Comparison of ENCODE assay signal across 33 cellular contexts in the genomic region with DNA sequence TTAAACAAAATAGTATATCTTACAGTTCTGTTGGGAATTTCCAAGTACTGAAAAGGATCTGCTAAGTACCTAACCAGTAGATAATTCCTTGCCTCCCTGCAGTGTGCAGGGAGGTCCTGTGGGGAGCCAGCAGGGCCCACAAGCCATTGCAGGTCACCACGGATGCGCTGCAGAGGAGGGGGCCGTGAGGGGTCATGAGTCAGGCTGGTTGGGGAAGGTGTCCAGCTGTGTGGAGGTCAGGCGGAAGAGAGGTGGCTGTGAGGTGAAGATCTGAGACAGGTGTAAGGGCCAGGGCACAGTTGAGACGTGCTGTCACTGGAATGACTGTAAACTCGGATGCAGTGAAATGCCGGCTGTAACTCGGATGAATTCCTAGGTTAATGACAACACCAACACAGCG.
"Had no signal": no experiment of that assay in that cellular context is flagged by ENCODE, and none has a peak within 500 bp of the region (broad histone marks: within the 10 kb centered on the region; RNA-seq: fewer than 3 reads in every experiment).

No MANE protein-coding gene starts in this region.

- H3K9me3 ChIP-seq: Peyer's patch, SJCRH30 had no signal

- H3K4me1 ChIP-seq: Peyer's patch, SJCRH30 had no signal

- DNase-seq: activated B cell treated with CpG ODN at 0.5 μM for 24 hours; activated CD4-positive, alpha-beta memory T cell treated with anti-CD3 and anti-CD28 coated beads for 36 hours; activated CD4-positive, alpha-beta T cell treated with anti-CD3 and anti-CD28 coated beads for 4 hours; activated CD4-positive, alpha-beta T cell treated with anti-CD3 and anti-CD28 coated beads, Interleukin-2, amount 50 U/mL, for 1 hour; activated CD4-positive, CD25-positive, alpha-beta regulatory T cell treated with anti-CD3 and anti-CD28 coated beads, Interleukin-2, amount 50 U/mL, for 72 hours; activated gamma-delta T cell treated with Interleukin-2 at 50 U/mL for 16 hours; activated naive CD4-positive, alpha-beta T cell treated with anti-CD3 and anti-CD28 coated beads for 36 hours; activated T-cell treated with anti-CD3 and anti-CD28 coated beads, Interleukin-2, amount 50 U/mL, for 1 hour; amniotic stem cell; aorta; brain microvascular endothelial cell; central memory CD4-positive, alpha-beta T cell; Karpas-422; KBM-7; NCI-H1105; NCI-H1417 treated with DMSO at 0.1 percent for 48 hours; NCI-H1694; NCI-H1930; NCI-H2081 treated with DMSO at 0.1 percent for 48 hours; NCI-H226; NCI-H446 treated with DMSO at 0.1 percent for 48 hours; NCI-H524; NCI-H69; NK-92 treated with Interleukin-12 subunit alpha and Interleukin-12 subunit beta, amount 100 ng/mL, for 24 hours; PC-3; Peyer's patch; SHP77; SJCRH30; T-helper 9 cell had no signal

- H3K27ac Mint-ChIP-seq: activated B cell treated with CpG ODN at 0.5 μM for 24 hours; activated CD4-positive, alpha-beta memory T cell treated with anti-CD3 and anti-CD28 coated beads for 36 hours; activated naive CD4-positive, alpha-beta T cell treated with anti-CD3 and anti-CD28 coated beads for 36 hours; activated T-helper 1 cell treated with anti-CD3 and anti-CD28 coated beads, Interleukin-12 subunit alpha, Interleukin-12 subunit beta, Interleukin-2, Interleukin-4 antibody, amounts not matched to agents 30 ng/mL and 10 ng/mL and 1 ng/mL, durations not matched to agents 14 hours and 24 hours and 36 hours had no signal

- H3K27ac ChIP-seq: brain microvascular endothelial cell, Peyer's patch, SJCRH30, SK-N-MC, VCaP had no signal

- H3K27me3 Mint-ChIP-seq: activated B cell treated with CpG ODN at 0.5 μM for 24 hours; activated CD4-positive, alpha-beta memory T cell treated with anti-CD3 and anti-CD28 coated beads for 36 hours had no signal

- H3K4me1 Mint-ChIP-seq: activated B cell treated with CpG ODN at 0.5 μM for 24 hours had no signal

- H3K4me3 Mint-ChIP-seq: activated B cell treated with CpG ODN at 0.5 μM for 24 hours; activated CD4-positive, alpha-beta memory T cell treated with anti-CD3 and anti-CD28 coated beads for 36 hours; activated naive CD4-positive, alpha-beta T cell treated with anti-CD3 and anti-CD28 coated beads for 36 hours; activated T-helper 1 cell treated with anti-CD3 and anti-CD28 coated beads, Interleukin-12 subunit alpha, Interleukin-12 subunit beta, Interleukin-2, Interleukin-4 antibody, amounts not matched to agents 30 ng/mL and 10 ng/mL and 1 ng/mL, durations not matched to agents 14 hours and 24 hours and 36 hours had no signal

- H3K4me3 ChIP-seq: Peyer's patch, SJCRH30, SK-N-MC had no signal

- H3K27me3 ChIP-seq: brain microvascular endothelial cell, Peyer's patch, SJCRH30 had no signal

- ATAC-seq: activated naive CD4-positive, alpha-beta T cell treated with anti-CD3 and anti-CD28 coated beads, Interleukin-2, amount 50 U/mL, for 72 hours; PC-3 had no signal

- H3K9me3 Mint-ChIP-seq: activated B cell treated with CpG ODN at 0.5 μM for 24 hours; activated CD4-positive, alpha-beta memory T cell treated with anti-CD3 and anti-CD28 coated beads for 36 hours; activated naive CD4-positive, alpha-beta T cell treated with anti-CD3 and anti-CD28 coated beads for 36 hours; activated naive CD4-positive, alpha-beta T cell treated with anti-CD3 and anti-CD28 coated beads, Interleukin-2, amount 50 U/mL, for 72 hours; activated T-helper 1 cell treated with anti-CD3 and anti-CD28 coated beads, Interleukin-12 subunit alpha, Interleukin-12 subunit beta, Interleukin-2, Interleukin-4 antibody, amounts not matched to agents 30 ng/mL and 10 ng/mL and 1 ng/mL, durations not matched to agents 14 hours and 24 hours and 36 hours had no signal
